ENCODE assay signal across 1 cellular context in genomic region chr1:245054105-245054831, GRCh38.
TF ChIP-seq lines count a peak whose summit lies in the region.

No MANE protein-coding gene starts in this region.

TF ChIP-seq in HepG2, 621 proteins besides CTCF, POLR2A, EP300 and RAD21:
- TF ChIP-seq ZBED4 (CRISPR knock-in tag; IDR thresholded peaks at IDR 0.05; ENCODE audit: borderline replicate concordance): no peak
- no peak for TF ChIP-seq ZNF761 (CRISPR knock-in tag; conservative IDR thresholded peaks at IDR 0.05)
- no peak for TF ChIP-seq ZNF282 (IDR thresholded peaks at IDR 0.05; ENCODE audit: partially characterized antibody)
- TF ChIP-seq YEATS2 (CRISPR knock-in tag; IDR thresholded peaks at IDR 0.05; ENCODE audit: borderline replicate concordance): no peak
- TF ChIP-seq NCOR1 (IDR thresholded peaks at IDR 0.05; ENCODE audit: borderline replicate concordance, low read length): no peak
- TF ChIP-seq ZSCAN12 (CRISPR knock-in tag; IDR thresholded peaks at IDR 0.05): no peak
- TF ChIP-seq MBNL3 (CRISPR knock-in tag; conservative IDR thresholded peaks at IDR 0.05): no peak
- no peak for TF ChIP-seq TFE3 (CRISPR knock-in tag; IDR thresholded peaks at IDR 0.05)
